2 cellular contexts compared by ENCODE assay signal in the genomic region with DNA sequence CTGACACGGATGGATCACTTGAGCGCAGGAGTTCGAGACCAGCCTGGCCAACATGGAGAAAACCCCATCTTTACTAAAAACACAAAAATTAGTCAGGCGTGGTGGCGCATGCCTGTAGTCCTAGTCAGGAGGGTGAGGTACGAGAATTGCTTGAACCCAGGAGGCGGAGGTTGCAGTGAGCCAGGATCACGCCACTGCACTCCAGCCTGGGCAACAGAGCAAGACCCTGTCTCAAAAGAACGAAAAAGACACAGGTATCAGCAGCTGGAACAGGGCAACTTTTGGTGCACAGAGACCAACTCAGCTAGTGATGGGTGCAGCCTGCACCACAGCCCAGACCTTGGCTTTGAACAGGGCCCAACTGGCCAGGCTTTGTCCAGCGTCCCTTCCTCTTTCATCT. TPM values are rescaled to one million over a fixed set of nuclear protein-coding genes. Genes with fewer than 3 reads are reported as not detected.
"Had no signal": no experiment of that assay in that cellular context is flagged by ENCODE, and none has a peak within 500 bp of the region (broad histone marks: within the 10 kb centered on the region; RNA-seq: fewer than 3 reads in every experiment).

No MANE protein-coding gene starts in this region.

RNA-seq across cellular contexts. Expression of a gene that starts 48.8 kb away (rescaled TPM):
- total RNA-seq: naive thymus-derived CD4-positive, alpha-beta T cell had no signal
- polyA plus RNA-seq: naive thymus-derived CD4-positive, alpha-beta T cell; smooth muscle cell had no signal
